In the genomic region with DNA sequence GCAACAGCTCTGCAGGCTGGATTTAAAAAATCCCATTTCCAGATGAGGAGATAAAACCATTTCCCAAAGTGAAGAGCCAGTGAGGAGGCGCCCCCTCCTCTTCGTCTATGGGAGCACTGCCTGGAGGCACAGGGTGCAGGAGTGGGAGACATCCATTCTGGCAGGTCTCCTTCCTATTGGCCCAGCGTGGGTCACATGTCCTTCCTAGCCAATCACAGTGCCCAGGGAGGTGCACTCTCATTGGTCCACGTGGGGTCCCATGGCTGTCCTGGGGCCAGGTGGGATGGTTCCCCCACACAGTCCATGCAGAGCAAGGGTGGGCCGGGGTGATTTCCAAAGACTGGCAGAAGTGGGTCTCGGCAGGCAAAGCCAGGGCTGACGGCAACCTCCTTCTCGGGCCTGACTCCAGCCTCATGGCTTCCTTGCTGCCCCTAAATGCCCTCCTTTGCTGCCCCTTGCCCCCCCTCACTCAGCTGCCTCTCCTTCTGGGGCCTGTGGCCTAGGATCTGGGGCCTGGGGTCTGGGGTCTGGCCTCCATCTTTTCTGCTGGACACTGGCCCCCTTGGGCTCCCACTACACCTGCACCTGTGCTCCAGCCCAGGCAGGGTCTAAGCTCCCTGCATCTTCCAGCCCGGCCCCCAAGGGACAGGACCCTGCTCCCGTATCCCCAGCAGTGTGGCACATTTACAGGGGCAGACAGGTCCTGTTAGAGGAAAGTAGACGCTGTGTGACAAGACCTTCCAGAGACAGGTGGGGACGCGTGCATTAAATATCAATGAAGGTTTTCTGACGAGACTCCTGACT, we compare ENCODE assay signal across 21 cellular contexts.
DNase-seq lines count a peak whose midpoint lies in the region; ATAC-seq, FAIRE-seq and TF ChIP-seq lines count a peak whose summit lies in the region.
"Had no signal": no experiment of that assay in that cellular context is flagged by ENCODE, and none has a peak within 500 bp of the region (broad histone marks: within the 10 kb centered on the region; RNA-seq: fewer than 3 reads in every experiment).

No MANE protein-coding gene starts in this region.

- H3K18ac ChIP-seq in H1 (ENCODE audit: extremely low read depth, low read length): no peak overlapping the region
- H3K18ac ChIP-seq in neuronal stem cell (ENCODE audit: low read length): no peak overlapping the region

- POLR2A ChIA-PET in HCT116 (lab: Charles Lee) (no interaction called here), H1 (lab: Charles Lee; ENCODE audit: partially characterized antibody) (no interaction called here)

- TF ChIP-seq CTCF in HCT116 (IDR thresholded peaks at IDR 0.05 in 2 of 3, conservative IDR thresholded peaks at IDR 0.05 in 1 of 3; ENCODE audit: borderline replicate concordance in 1 of 3, insufficient read depth in 1 of 3, low read depth in 2 of 3, low read length in 2 of 3): no peak
- TF ChIP-seq CTCF in H1 (IDR thresholded peaks at IDR 0.05; ENCODE audit: control extremely low read depth in 1 of 3, insufficient read depth in 1 of 3, low read depth in 1 of 3, low read length in 3 of 3): no peak
- no peak for TF ChIP-seq CTCF in BE2C (IDR thresholded peaks at IDR 0.05; ENCODE audit: low read depth, low read length)

- H3K4me1 ChIP-seq in HCT116 (ENCODE audit: control insufficient read depth in 1 of 2, insufficient read depth in 2 of 2, low read length in 2 of 2) (no peaks in the 10 kb centered on the region), H1 (replicated peaks in 1 of 4; ENCODE audit: control insufficient read depth in 3 of 4, insufficient read depth in 4 of 4, low read length in 3 of 4) (no peaks in the 10 kb centered on the region), neuronal stem cell (ENCODE audit: control insufficient read depth in 2 of 2, insufficient read depth in 1 of 2, low read depth in 1 of 2, low read length in 2 of 2) (peaks cover 0 to 2% of the 10 kb centered on the region in 2 donors), BE2C (no peaks in the 10 kb centered on the region)
- H3K4me1 ChIP-seq: SJCRH30 had no signal

- H4K91ac ChIP-seq in H1 (replicated peaks; ENCODE audit: insufficient read length, low read length): no peak overlapping the region
- no peak overlapping the region for H4K91ac ChIP-seq in neuronal stem cell (ENCODE audit: low read depth, low read length, poor library complexity)

- H3K79me2 ChIP-seq in HCT116 (ENCODE audit: insufficient read depth, low read length) (no peaks in the 10 kb centered on the region), H1 (ENCODE audit: control insufficient read depth in 1 of 2, insufficient read depth in 2 of 2, low read length in 2 of 2) (no peaks in the 10 kb centered on the region)

- H3K79me1 ChIP-seq in H1 (ENCODE audit: low read depth, low read length) (no peaks in the 10 kb centered on the region), neuronal stem cell (ENCODE audit: low read depth, low read length) (no peaks in the 10 kb centered on the region)

- no peaks in the 10 kb centered on the region for H3K9me2 ChIP-seq in HCT116 (ENCODE audit: insufficient read depth)

- no peak for FAIRE-seq in H1 (lab: Jason Lieb, UNC)
- no peak for FAIRE-seq in RCC 7860 (lab: Jason Lieb, UNC)

- H3K14ac ChIP-seq in H1 (ENCODE audit: insufficient read length): no peak overlapping the region
- peak overlapping the region; percentile 67 for H3K14ac ChIP-seq in neuronal stem cell (ENCODE audit: low read length)

- WGBS in H1 (ENCODE audit: extremely low coverage in 1 of 2, insufficient coverage in 1 of 2, insufficient read length in 1 of 2, insufficient replicate concordance in 2 of 2, low coverage in 1 of 2, low lambda C conversion rate in 2 of 2, missing lambda C conversion rate in 1 of 2), 2 experiments: 78% methylated on average over 14 of the region's 14 CpGs; no CpG with 5 or more reads in 1 of the 2 experiments
- no CpG with 5 or more reads among the region's 14 CpGs for WGBS in neuronal stem cell (ENCODE audit: extremely low coverage in 2 of 2, insufficient read length in 2 of 2, insufficient replicate concordance in 1 of 2), 2 donors

- H2AK5ac ChIP-seq in H1 (ENCODE audit: low read depth, low read length) (no peak overlapping the region), neuronal stem cell (ENCODE audit: low read depth, low read length) (no peak overlapping the region)

- H3K4me2 ChIP-seq in HCT116 (ENCODE audit: low read length) (no peak overlapping the region), H1 (ENCODE audit: insufficient read depth in 1 of 2, low read depth in 2 of 2, low read length in 2 of 2) (no peak overlapping the region), neuronal stem cell (ENCODE audit: insufficient read depth, low read length, poor library complexity, severe bottlenecking) (no peak overlapping the region)
- H3K4me2 ChIP-seq: PC-9 had no signal

- CTCF ChIA-PET in HCT116 (lab: Charles Lee): no interaction called here
- CTCF ChIA-PET in H1 (lab: Charles Lee; ENCODE audit: partially characterized antibody): interaction anchor here (0.9 to 1.2 kb wide), 2 partner anchors 13 to 37 kb away, joined by 3 to 4 read pairs; no protein-coding TSS in a partner anchor

- no peak overlapping the region for H2BK12ac ChIP-seq in H1 (ENCODE audit: low read depth, low read length)
- H2BK12ac ChIP-seq in neuronal stem cell (ENCODE audit: low read length): no peak overlapping the region

- H3K4me3 ChIP-seq in HCT116 (replicated peaks in 1 of 2; ENCODE audit: low read depth in 1 of 2, low read length in 2 of 2) (no peak overlapping the region), H1 (ENCODE audit: extremely low read depth in 1 of 4, insufficient read depth in 2 of 4, low read depth in 3 of 4, low read length in 4 of 4) (no peak overlapping the region), neuronal stem cell (ENCODE audit: low read length in 2 of 2) (no peak overlapping the region), BE2C (ENCODE audit: low read depth, low read length) (no peak overlapping the region)
- H3K4me3 ChIP-seq: PC-9, SJCRH30 had no signal

- no peaks in the 10 kb centered on the region for H3K9me3 ChIP-seq in HCT116 (ENCODE audit: control insufficient read depth in 1 of 2, insufficient read depth in 1 of 2, low read depth in 1 of 2, low read length in 2 of 2)
- peaks cover 0 to under 1% of the 10 kb centered on the region in 2 experiments; a peak in 2 of 4 replicates for H3K9me3 ChIP-seq in H1 (ENCODE audit: insufficient read depth in 2 of 2, low read depth in 1 of 2, low read length in 1 of 2)
- no peaks in the 10 kb centered on the region for H3K9me3 ChIP-seq in neuronal stem cell (replicated peaks in 1 of 2; ENCODE audit: control insufficient read depth in 2 of 2, insufficient read depth in 1 of 2, low read depth in 1 of 2, low read length in 2 of 2)
- no peaks in the 10 kb centered on the region for H3K9me3 ChIP-seq in BE2C
- H3K9me3 ChIP-seq: SJCRH30 had no signal

- H3K27me3 ChIP-seq in HCT116 (ENCODE audit: insufficient read depth, low read length) (peaks cover 22% of the 10 kb centered on the region; the same call in 1 of the 2 replicates), H1 (replicated peaks in 1 of 4; ENCODE audit: control insufficient read depth in 3 of 4, extremely low read depth in 1 of 4, insufficient read depth in 3 of 4, low read length in 3 of 4) (no peaks in the 10 kb centered on the region; a peak in 2 of 7 replicates), neuronal stem cell (ENCODE audit: control insufficient read depth in 3 of 3, insufficient read depth in 3 of 3, low read depth in 1 of 3, low read length in 3 of 3) (no peaks in the 10 kb centered on the region), BE2C (no peaks in the 10 kb centered on the region; the same call in 1 of the 2 replicates)

- no peak overlapping the region for H4K5ac ChIP-seq in H1 (ENCODE audit: insufficient read length, low read depth, low read length)

- no peak overlapping the region for H2BK20ac ChIP-seq in H1 (ENCODE audit: low read length)

- no peak overlapping the region for H3K56ac ChIP-seq in H1 (replicated peaks; ENCODE audit: insufficient read length, low read depth, low read length)

- H2AFZ ChIP-seq in HCT116 (ENCODE audit: low read depth, low read length, poor library complexity, severe bottlenecking) (no peak overlapping the region), H1 (ENCODE audit: low read length) (no peak overlapping the region), neuronal stem cell (ENCODE audit: low read length) (no peak overlapping the region)
- H2AFZ ChIP-seq: PC-9 had no signal

- H3K4ac ChIP-seq in H1 (replicated peaks; ENCODE audit: insufficient read length, low read depth, low read length) (no peak overlapping the region), neuronal stem cell (ENCODE audit: low read length) (no peak overlapping the region)

- H2BK120ac ChIP-seq in H1 (replicated peaks; ENCODE audit: low read depth, low read length): no peak overlapping the region
- H2BK120ac ChIP-seq in neuronal stem cell (ENCODE audit: low read depth, low read length): no peak overlapping the region

- H3K27ac ChIP-seq in HCT116 (ENCODE audit: low read depth, low read length) (no peak overlapping the region), H1 (ENCODE audit: low read depth, low read length) (no peak overlapping the region), neuronal stem cell (replicated peaks; ENCODE audit: low read length) (no peak overlapping the region)
- H3K27ac ChIP-seq: C4-2B, PC-9, SJCRH30 had no signal

- H4K8ac ChIP-seq in H1 (ENCODE audit: extremely low read depth, insufficient read depth, low read length) (no peak overlapping the region), neuronal stem cell (ENCODE audit: low read depth, low read length) (no peak overlapping the region)

- H3K9ac ChIP-seq in HCT116 (ENCODE audit: low read length): no peak overlapping the region
- H3K9ac ChIP-seq in H1 (replicated peaks in 1 of 4; ENCODE audit: extremely low read depth in 1 of 4, low read depth in 3 of 4, low read length in 3 of 4): no peak overlapping the region
- no peak overlapping the region for H3K9ac ChIP-seq in neuronal stem cell (ENCODE audit: low read depth, low read length, poor library complexity)

- TF ChIP-seq POLR2A in HCT116 (IDR thresholded peaks at IDR 0.05; ENCODE audit: borderline replicate concordance, extremely low read depth, insufficient read depth, insufficient read length) (no peak), H1 (IDR thresholded peaks at IDR 0.05; ENCODE audit: control extremely low read depth in 1 of 2, low read depth in 2 of 2, low read length in 2 of 2) (no peak)

- H3K23me2 ChIP-seq in H1 (ENCODE audit: low read depth, low read length): no peaks in the 10 kb centered on the region

- intact Hi-C loops in HCT116 (cut with micrococcal nuclease): no loop called here

- ATAC-seq in HCT116: peak; percentile 66

- H2BK5ac ChIP-seq in H1 (ENCODE audit: low read depth, low read length) (no peak overlapping the region), neuronal stem cell (ENCODE audit: low read length) (no peak overlapping the region)

- DNase-seq in HCT116 (ENCODE audit: low read depth, low spot score) (no peak), H1 (ENCODE audit: low read depth in 1 of 2, low spot score in 2 of 2) (no peak), neuronal stem cell (ENCODE audit: low spot score) (no peak), NCI-H82 (lab: John Stamatoyannopoulos, UW) (no peak), BE2C (no peak), RCC 7860 (ENCODE audit: low spot score) (no peak)
- DNase-seq: ACHN, AML-193, GDM1, H7, HFFc6, KG1, NCI-H1092 treated with DMSO at 0.1 percent for 48 hours, NCI-H1436 treated with DMSO at 0.1 percent for 48 hours, NCI-H2029, NCI-H2227 treated with DMSO at 0.1 percent for 48 hours, NCI-H510A, PC-9, SJCRH30 had no signal

- no TSS peak for BruUV-seq in HCT116 (replicated peaks; lab: Mats Ljungman, UMichigan)

- no peak for TF ChIP-seq RAD21 in HCT116 (IDR thresholded peaks at IDR 0.05; ENCODE audit: low read depth)
- no peak for TF ChIP-seq RAD21 in Ishikawa (IDR thresholded peaks at IDR 0.05; ENCODE audit: low read depth)
- TF ChIP-seq RAD21 in H1 (IDR thresholded peaks at IDR 0.05 in 1 of 2, conservative IDR thresholded peaks at IDR 0.05 in 1 of 2; ENCODE audit: low read depth in 2 of 2, low read length in 2 of 2): no peak

- H3K36me3 ChIP-seq in HCT116 (ENCODE audit: control insufficient read depth in 1 of 2, insufficient read depth in 2 of 2, low read length in 2 of 2): no peaks in the 10 kb centered on the region
- H3K36me3 ChIP-seq in H1 (ENCODE audit: control insufficient read depth in 2 of 4, insufficient read depth in 4 of 4, low read length in 3 of 4): no peaks in the 10 kb centered on the region
- no peaks in the 10 kb centered on the region for H3K36me3 ChIP-seq in neuronal stem cell (replicated peaks in 1 of 2; ENCODE audit: control insufficient read depth in 2 of 2, insufficient read depth in 2 of 2, low read length in 2 of 2)
- H3K36me3 ChIP-seq in BE2C: no peaks in the 10 kb centered on the region
- H3K36me3 ChIP-seq: SJCRH30 had no signal

- no peaks in the 10 kb centered on the region for H4K20me1 ChIP-seq in HCT116 (ENCODE audit: insufficient read depth)
- no peaks in the 10 kb centered on the region for H4K20me1 ChIP-seq in H1 (replicated peaks in 1 of 2; ENCODE audit: control insufficient read depth in 1 of 2, insufficient read depth in 2 of 2, low read length in 2 of 2)

- no peak overlapping the region for H3K23ac ChIP-seq in H1 (ENCODE audit: insufficient read length)
- no peak overlapping the region for H3K23ac ChIP-seq in neuronal stem cell (ENCODE audit: low read depth, low read length, poor library complexity)

- RAD21 ChIA-PET in HCT116 (lab: Charles Lee; ENCODE audit: low non-redundant PET in 1 of 2, low total read pairs in 2 of 2, uncharacterized antibody in 2 of 2, unreplicated experiment in 2 of 2): no interaction called here

- TF ChIP-seq EP300 in Ishikawa (IDR thresholded peaks at IDR 0.05; ENCODE audit: borderline replicate concordance) (no peak), H1 (IDR thresholded peaks at IDR 0.05; ENCODE audit: borderline replicate concordance in 1 of 2, low read depth in 2 of 2, low read length in 2 of 2) (no peak)

- H2BK15ac ChIP-seq in H1 (ENCODE audit: low read length): no peak overlapping the region
- no peak overlapping the region for H2BK15ac ChIP-seq in neuronal stem cell (ENCODE audit: low read length)
